In genomic region chr6:31826793-31827285, GRCh38 we compare ENCODE assay signal across 8 cellular contexts. TPM values are rescaled to one million over a fixed set of nuclear protein-coding genes. Genes with fewer than 3 reads are reported as not detected.
A peak's percentile ranks its signal among the peaks of the same experiment; 100 is the strongest.
DNase-seq lines count a peak whose midpoint lies in the region; TF ChIP-seq lines count a peak whose summit lies in the region.

No MANE protein-coding gene starts in this region.

- TF ChIP-seq POLR2A in lower leg skin (IDR thresholded peaks at IDR 0.05), result no peak
- TF ChIP-seq POLR2A in testis (IDR thresholded peaks at IDR 0.05), result peak; percentile 81

- peaks cover 26% of the 10 kb centered on the region for H3K36me3 Mint-ChIP-seq in dendritic cell treated with granulocyte-macrophage colony-stimulating factor and Interleukin-4, amounts not matched to agents 40 ng/mL and 50 ng/mL, for 4 days (ENCODE audit: low read depth)

- H3K9me3 Mint-ChIP-seq in dendritic cell treated with granulocyte-macrophage colony-stimulating factor and Interleukin-4, amounts not matched to agents 40 ng/mL and 50 ng/mL, for 4 days, result no peaks in the 10 kb centered on the region

- peak overlapping the region; percentile 90 for H3K4me3 Mint-ChIP-seq in dendritic cell treated with granulocyte-macrophage colony-stimulating factor and Interleukin-4, amounts not matched to agents 40 ng/mL and 50 ng/mL, for 4 days

- H3K27ac ChIP-seq in testis, result peak overlapping the region; percentile 96 to 99

- no peaks in the 10 kb centered on the region for H3K36me3 ChIP-seq in testis (ENCODE audit: low read depth, missing control alignments)

- no peaks in the 10 kb centered on the region for H3K27me3 Mint-ChIP-seq in dendritic cell treated with granulocyte-macrophage colony-stimulating factor and Interleukin-4, amounts not matched to agents 40 ng/mL and 50 ng/mL, for 4 days

- no peaks in the 10 kb centered on the region for H3K27me3 ChIP-seq in testis

- H3K9me3 ChIP-seq in testis, result no peaks in the 10 kb centered on the region

- peaks cover 25% of the 10 kb centered on the region for H3K4me1 ChIP-seq in testis

- intact Hi-C loops in dendritic cell treated with granulocyte-macrophage colony-stimulating factor and Interleukin-4, amounts not matched to agents 40 ng/mL and 50 ng/mL, for 4 days (cut with micrococcal nuclease), result no loop called here
- intact Hi-C loops in lower leg skin (cut with DNase I; ENCODE audit: low total_unique reads) (no loop called here), testis (cut with DNase I; ENCODE audit: low total_unique reads) (no loop called here)

- 0 to 3% methylated on average over 13 of the region's 13 CpGs for WGBS in lower leg skin, 2 donors
- WGBS in testis, 2 donors, result 1% methylated on average over 13 of the region's 13 CpGs

- peaks cover 45% of the 10 kb centered on the region for H3K4me1 Mint-ChIP-seq in dendritic cell treated with granulocyte-macrophage colony-stimulating factor and Interleukin-4, amounts not matched to agents 40 ng/mL and 50 ng/mL, for 4 days (ENCODE audit: low read depth)

- peak overlapping the region; percentile 12 for H3K4me3 ChIP-seq in lower leg skin (ENCODE audit: low read depth, poor library complexity, severe bottlenecking)
- H3K4me3 ChIP-seq in testis, result peak overlapping the region; percentile 55 to 69

- peak; percentile 91 for DNase-seq in EH (ENCODE audit: low read depth)
- DNase-seq in HCEC 1CT, result peak; percentile 87
- peak; percentile 77 for DNase-seq in SKM-1 (lab: John Stamatoyannopoulos, UW; ENCODE audit: unreplicated experiment)
- DNase-seq in lower leg skin (ENCODE audit: low spot score in 2 of 2), result peak; percentile 93 to 98
- DNase-seq in testis, result peak; percentile 91
- no peak for DNase-seq in superior temporal gyrus (ENCODE audit: extremely low spot score)
- DNase-seq in NAMALWA (ENCODE audit: low spot score), result no peak

- peak overlapping the region; percentile 91 for H3K27ac Mint-ChIP-seq in dendritic cell treated with granulocyte-macrophage colony-stimulating factor and Interleukin-4, amounts not matched to agents 40 ng/mL and 50 ng/mL, for 4 days

- TF ChIP-seq CTCF in lower leg skin (IDR thresholded peaks at IDR 0.05) (no peak), testis (IDR thresholded peaks at IDR 0.05) (peak in 1 of 3 experiments; percentile 7)

RNA-seq across cellular contexts. Expression of gene HSPA1B, which starts 0.7 kb away (rescaled TPM):
- 100 to 1,000 TPM; 378 to 549 (median 420) TPM for total RNA-seq in lower leg skin
- 100 to 1,000 TPM; 167 to 204 TPM for total RNA-seq in testis
- polyA plus RNA-seq in testis (ENCODE audit: insufficient read depth, low read depth, low replicate concordance), result 127 TPM

RNA-seq across cellular contexts. Expression of gene HSPA1A, which starts 11.5 kb away (rescaled TPM):
- total RNA-seq in lower leg skin (100 to 1,000 TPM; 237 to 342 (median 321) TPM), testis (100 to 1,000 TPM; 113 to 151 TPM)
- polyA plus RNA-seq in testis (ENCODE audit: insufficient read depth, low read depth, low replicate concordance), result 90.4 TPM

RNA-seq across cellular contexts. Expression of gene HSPA1L, which starts 11.8 kb away (rescaled TPM):
- total RNA-seq in lower leg skin, result 1 to 10 TPM; 1.3 to 2.3 (median 1.8) TPM
- total RNA-seq in testis, result 10 to 100 TPM; 30.3 to 87.9 TPM
- 103 TPM for polyA plus RNA-seq in testis (ENCODE audit: insufficient read depth, low read depth, low replicate concordance)

RNA-seq across cellular contexts. Expression of gene LSM2, which starts 20.1 kb away (rescaled TPM):
- total RNA-seq in lower leg skin (10 to 100 TPM; 24.7 to 34.5 (median 28.7) TPM), testis (10 to 100 TPM; 43.3 to 49.6 TPM)
- polyA plus RNA-seq in testis (ENCODE audit: insufficient read depth, low read depth, low replicate concordance), result 55.5 TPM

RNA-seq across cellular contexts. Expression of gene VARS1, which starts 31.3 kb away (rescaled TPM):
- 10 to 100 TPM; 39.2 to 53.9 (median 46.9) TPM for total RNA-seq in lower leg skin
- total RNA-seq in testis, result 100 to 1,000 TPM in 1 of 2 donors, 10 to 100 TPM in 1; 94.8 to 131 TPM
- polyA plus RNA-seq in testis (ENCODE audit: insufficient read depth, low read depth, low replicate concordance), result 156 TPM

Comparison
In these comparisons a context has a peak if more than half of its experiments do, and no peak if none do; other contexts are left out.
1. DNase-seq: peak in EH (single experiment), HCEC 1CT (single experiment), SKM-1 (single experiment), lower leg skin (2 of 2) and testis (single experiment); none in superior temporal gyrus (single experiment) and NAMALWA (single experiment).
2. RNA of gene HSPA1L, which starts 11.8 kb away (total RNA-seq): 30.3 to 87.9 TPM in testis; 1.3 to 2.3 TPM in lower leg skin; every median in the first group is over 4 times any median in the second.